ENCODE assay signal across 15 cellular contexts in the genomic region with DNA sequence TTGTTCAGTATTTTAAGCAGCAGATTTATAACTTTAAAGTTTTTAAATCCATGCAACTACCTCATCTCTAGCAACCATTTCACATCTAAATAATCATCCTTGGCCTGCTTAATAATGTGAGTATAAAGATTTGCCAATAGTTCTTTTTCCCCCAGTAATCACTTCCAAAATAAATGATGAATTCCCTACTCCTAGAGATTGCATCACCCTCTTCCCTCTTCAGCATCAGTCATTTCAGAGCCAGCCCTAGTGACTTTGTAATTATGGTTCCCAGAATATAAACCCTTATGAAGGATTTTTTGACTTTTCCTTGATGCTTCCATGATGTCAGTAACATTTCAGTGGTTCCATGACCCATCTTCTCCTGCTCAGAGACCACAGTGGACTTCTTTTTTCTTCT. TPM values are rescaled to one million over a fixed set of nuclear protein-coding genes. Genes with fewer than 3 reads are reported as not detected.
A peak's percentile ranks its signal among the peaks of the same experiment; 100 is the strongest.
DNase-seq lines count a peak whose midpoint lies in the region; ATAC-seq, FAIRE-seq and TF ChIP-seq lines count a peak whose summit lies in the region.
"Had no signal": no experiment of that assay in that cellular context is flagged by ENCODE, and none has a peak within 500 bp of the region (broad histone marks: within the 10 kb centered on the region; RNA-seq: fewer than 3 reads in every experiment).

No MANE protein-coding gene starts in this region.

- FAIRE-seq in D721Med (lab: Jason Lieb, UNC) (no peak), kidney (lab: Jason Lieb, UNC) (no peak)

- DNase-seq in AG20443 (ENCODE audit: low spot score) (peak; percentile 57), ascending aorta (ENCODE audit: low spot score in 2 of 2) (no peak), heart left ventricle (no peak), skeletal muscle cell (ENCODE audit: low read depth) (peak; percentile 33), D721Med (ENCODE audit: insufficient read length, low spot score) (no peak), HPDE6-E6E7 (ENCODE audit: extremely low spot score) (no peak), kidney (no peak), amniotic stem cell (lab: John Stamatoyannopoulos, UW) (no peak)
- DNase-seq: activated CD4-positive, alpha-beta T cell treated with anti-CD3 and anti-CD28 coated beads, Interleukin-2, amount 50 U/mL, for 4 hours; body of pancreas; head of caudate nucleus; left colon; natural killer cell; spleen had no signal

- peak; percentile 44 to 86 (median 80) for ATAC-seq in heart left ventricle
- ATAC-seq: body of pancreas, left colon, natural killer cell had no signal

- no peak for TF ChIP-seq CTCF in ascending aorta (IDR thresholded peaks at IDR 0.05)
- no peak for TF ChIP-seq CTCF in heart left ventricle (IDR thresholded peaks at IDR 0.05)
- no peak for TF ChIP-seq CTCF in D721Med (IDR thresholded peaks at IDR 0.05; ENCODE audit: insufficient read depth, missing control alignments)
- no peak for TF ChIP-seq CTCF in kidney (IDR thresholded peaks at IDR 0.05; ENCODE audit: borderline replicate concordance, extremely low read depth, insufficient read depth)

- no peaks in the 10 kb centered on the region for H3K36me3 ChIP-seq in ascending aorta
- H3K36me3 ChIP-seq in heart left ventricle = no peaks in the 10 kb centered on the region
- H3K36me3 ChIP-seq in kidney (ENCODE audit: control insufficient read depth in 1 of 2, insufficient read depth in 2 of 2, low read length in 2 of 2) = no peaks in the 10 kb centered on the region

- H3K9me3 ChIP-seq in ascending aorta (peaks cover 4 to 5% of the 10 kb centered on the region in 2 donors), heart left ventricle (peaks cover 0 to 10% (median 5%) of the 10 kb centered on the region in 12 donors), kidney (ENCODE audit: control insufficient read depth in 1 of 2, low read length in 2 of 2) (peaks cover 3 to 6% of the 10 kb centered on the region in 2 donors)

- H3K27ac ChIP-seq in ascending aorta (peak overlapping the region; percentile 92), heart left ventricle (peak overlapping the region in 11 of 12 donors; percentile 55 to 84 (median 69)), kidney (ENCODE audit: low read depth in 2 of 2, low read length in 2 of 2) (no peak overlapping the region)
- H3K27ac ChIP-seq: BLaER1, spleen had no signal

- intact Hi-C loops in ascending aorta (cut with DNase I) = loop anchor here (5.0 kb wide), 1 partner anchor 63 kb away; no protein-coding TSS in a partner anchor
- intact Hi-C loops in heart left ventricle (cut with DNase I) = loop anchor here in 3 of 10 donors (10.0 kb wide), 3 partner anchors 76 to 306 kb away; no protein-coding TSS in a partner anchor
- intact Hi-C loops in kidney (cut with DNase I) = no loop called here

- H3K4me3 ChIP-seq in ascending aorta (no peak overlapping the region), heart left ventricle (no peak overlapping the region), skeletal muscle cell (ENCODE audit: low read depth, low read length) (no peak overlapping the region), kidney (ENCODE audit: low read length in 2 of 2) (no peak overlapping the region)
- H3K4me3 ChIP-seq: BLaER1, body of pancreas, spleen had no signal

- TF ChIP-seq POLR2A in heart left ventricle (IDR thresholded peaks at IDR 0.05) = no peak

- H3K27me3 ChIP-seq in ascending aorta (no peaks in the 10 kb centered on the region), heart left ventricle (no peaks in the 10 kb centered on the region)
- H3K27me3 ChIP-seq: BLaER1, body of pancreas, spleen had no signal

- no peak overlapping the region for H3K9ac ChIP-seq in kidney (ENCODE audit: low read length in 2 of 2)
- H3K9ac ChIP-seq: BLaER1 had no signal

- H3K4me1 ChIP-seq in ascending aorta (peaks cover 10 to 28% of the 10 kb centered on the region in 2 donors), heart left ventricle (peaks cover 0 to 30% (median 19%) of the 10 kb centered on the region in 12 donors), kidney (ENCODE audit: control insufficient read depth in 1 of 2, insufficient read depth in 1 of 2, low read depth in 1 of 2, low read length in 2 of 2) (no peaks in the 10 kb centered on the region)
- H3K4me1 ChIP-seq: BLaER1, body of pancreas, spleen had no signal

RNA-seq across cellular contexts. Expression of a gene that starts 36.3 kb away (rescaled TPM):
- total RNA-seq in ascending aorta (106 TPM), heart left ventricle (100 to 1,000 TPM in 1 of 9 donors, 10 to 100 TPM in 8; 47.0 to 120 (median 77.4) TPM), kidney (25.5 TPM)
- polyA plus RNA-seq in heart left ventricle (10 to 100 TPM; 18.2 to 77.3 TPM), kidney (ENCODE audit: insufficient read depth, low read depth, low replicate concordance) (5.5 TPM)

Comparison
In these comparisons a context has a peak if more than half of its experiments do, and no peak if none do; other contexts are left out.
1. DNase-seq: peak in AG20443 (single experiment) and skeletal muscle cell (single experiment); none in ascending aorta (0 of 2), heart left ventricle (0 of 5), D721Med (single experiment), HPDE6-E6E7 (single experiment), kidney (single experiment) and amniotic stem cell (single experiment).
2. H3K27ac ChIP-seq: peak in ascending aorta (2 of 2) and heart left ventricle (11 of 12); none in kidney (0 of 2).